In the genomic region with DNA sequence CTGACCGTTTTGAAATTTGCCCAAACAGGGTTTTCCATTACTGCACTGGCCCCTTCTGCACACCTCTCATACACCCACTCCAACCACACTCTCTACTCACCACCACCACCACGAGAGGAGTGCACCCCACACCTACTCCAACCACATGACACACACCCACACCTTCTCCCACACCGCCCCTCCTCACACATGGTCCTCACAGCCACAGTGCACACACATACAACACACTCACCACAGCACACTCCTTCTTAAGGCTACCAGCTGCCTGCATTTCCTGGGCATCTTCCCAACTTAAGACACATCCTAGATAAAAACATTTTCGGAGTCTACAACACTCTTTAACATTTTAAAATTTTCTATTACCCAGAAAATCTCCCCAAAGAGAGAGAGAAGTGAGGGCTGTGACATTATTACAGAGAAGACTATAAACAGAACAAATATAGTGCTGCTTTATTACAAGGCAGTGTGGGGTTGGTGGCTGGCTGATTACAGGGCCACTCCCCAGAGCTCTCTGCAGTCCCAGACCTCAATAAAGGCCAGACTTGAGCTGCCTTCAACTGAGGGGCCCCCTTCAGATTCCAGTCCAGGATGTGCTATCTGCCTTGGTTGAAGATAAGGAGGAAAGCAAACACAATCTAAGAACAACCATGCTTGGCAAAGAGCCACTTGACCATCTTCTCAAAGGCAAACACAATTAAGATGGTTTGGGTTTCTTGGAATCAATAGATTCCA, we compare ENCODE assay signal across 1 cellular context.
TF ChIP-seq lines count a peak whose summit lies in the region.

No MANE protein-coding gene starts in this region.

TF ChIP-seq in liver, 16 proteins besides CTCF, POLR2A, EP300 and RAD21 (continued from another document):
- TF ChIP-seq, protein P1, sequence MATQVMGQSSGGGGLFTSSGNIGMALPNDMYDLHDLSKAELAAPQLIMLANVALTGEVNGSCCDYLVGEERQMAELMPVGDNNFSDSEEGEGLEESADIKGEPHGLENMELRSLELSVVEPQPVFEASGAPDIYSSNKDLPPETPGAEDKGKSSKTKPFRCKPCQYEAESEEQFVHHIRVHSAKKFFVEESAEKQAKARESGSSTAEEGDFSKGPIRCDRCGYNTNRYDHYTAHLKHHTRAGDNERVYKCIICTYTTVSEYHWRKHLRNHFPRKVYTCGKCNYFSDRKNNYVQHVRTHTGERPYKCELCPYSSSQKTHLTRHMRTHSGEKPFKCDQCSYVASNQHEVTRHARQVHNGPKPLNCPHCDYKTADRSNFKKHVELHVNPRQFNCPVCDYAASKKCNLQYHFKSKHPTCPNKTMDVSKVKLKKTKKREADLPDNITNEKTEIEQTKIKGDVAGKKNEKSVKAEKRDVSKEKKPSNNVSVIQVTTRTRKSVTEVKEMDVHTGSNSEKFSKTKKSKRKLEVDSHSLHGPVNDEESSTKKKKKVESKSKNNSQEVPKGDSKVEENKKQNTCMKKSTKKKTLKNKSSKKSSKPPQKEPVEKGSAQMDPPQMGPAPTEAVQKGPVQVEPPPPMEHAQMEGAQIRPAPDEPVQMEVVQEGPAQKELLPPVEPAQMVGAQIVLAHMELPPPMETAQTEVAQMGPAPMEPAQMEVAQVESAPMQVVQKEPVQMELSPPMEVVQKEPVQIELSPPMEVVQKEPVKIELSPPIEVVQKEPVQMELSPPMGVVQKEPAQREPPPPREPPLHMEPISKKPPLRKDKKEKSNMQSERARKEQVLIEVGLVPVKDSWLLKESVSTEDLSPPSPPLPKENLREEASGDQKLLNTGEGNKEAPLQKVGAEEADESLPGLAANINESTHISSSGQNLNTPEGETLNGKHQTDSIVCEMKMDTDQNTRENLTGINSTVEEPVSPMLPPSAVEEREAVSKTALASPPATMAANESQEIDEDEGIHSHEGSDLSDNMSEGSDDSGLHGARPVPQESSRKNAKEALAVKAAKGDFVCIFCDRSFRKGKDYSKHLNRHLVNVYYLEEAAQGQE (IDR thresholded peaks at IDR 0.05) = no peak
- TF ChIP-seq, protein P2, sequence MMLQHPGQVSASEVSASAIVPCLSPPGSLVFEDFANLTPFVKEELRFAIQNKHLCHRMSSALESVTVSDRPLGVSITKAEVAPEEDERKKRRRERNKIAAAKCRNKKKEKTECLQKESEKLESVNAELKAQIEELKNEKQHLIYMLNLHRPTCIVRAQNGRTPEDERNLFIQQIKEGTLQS (IDR thresholded peaks at IDR 0.05) = no peak
- TF ChIP-seq FOXA2 (IDR thresholded peaks at IDR 0.05) (no peak), HNF4G (IDR thresholded peaks at IDR 0.05) (no peak), JUND (IDR thresholded peaks at IDR 0.05) (no peak)
- TF ChIP-seq, protein P3, sequence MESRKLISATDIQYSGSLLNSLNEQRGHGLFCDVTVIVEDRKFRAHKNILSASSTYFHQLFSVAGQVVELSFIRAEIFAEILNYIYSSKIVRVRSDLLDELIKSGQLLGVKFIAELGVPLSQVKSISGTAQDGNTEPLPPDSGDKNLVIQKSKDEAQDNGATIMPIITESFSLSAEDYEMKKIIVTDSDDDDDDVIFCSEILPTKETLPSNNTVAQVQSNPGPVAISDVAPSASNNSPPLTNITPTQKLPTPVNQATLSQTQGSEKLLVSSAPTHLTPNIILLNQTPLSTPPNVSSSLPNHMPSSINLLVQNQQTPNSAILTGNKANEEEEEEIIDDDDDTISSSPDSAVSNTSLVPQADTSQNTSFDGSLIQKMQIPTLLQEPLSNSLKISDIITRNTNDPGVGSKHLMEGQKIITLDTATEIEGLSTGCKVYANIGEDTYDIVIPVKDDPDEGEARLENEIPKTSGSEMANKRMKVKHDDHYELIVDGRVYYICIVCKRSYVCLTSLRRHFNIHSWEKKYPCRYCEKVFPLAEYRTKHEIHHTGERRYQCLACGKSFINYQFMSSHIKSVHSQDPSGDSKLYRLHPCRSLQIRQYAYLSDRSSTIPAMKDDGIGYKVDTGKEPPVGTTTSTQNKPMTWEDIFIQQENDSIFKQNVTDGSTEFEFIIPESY (IDR thresholded peaks at IDR 0.05) = no peak
